Comparison of ENCODE assay signal across 1 cellular context in the genomic region with DNA sequence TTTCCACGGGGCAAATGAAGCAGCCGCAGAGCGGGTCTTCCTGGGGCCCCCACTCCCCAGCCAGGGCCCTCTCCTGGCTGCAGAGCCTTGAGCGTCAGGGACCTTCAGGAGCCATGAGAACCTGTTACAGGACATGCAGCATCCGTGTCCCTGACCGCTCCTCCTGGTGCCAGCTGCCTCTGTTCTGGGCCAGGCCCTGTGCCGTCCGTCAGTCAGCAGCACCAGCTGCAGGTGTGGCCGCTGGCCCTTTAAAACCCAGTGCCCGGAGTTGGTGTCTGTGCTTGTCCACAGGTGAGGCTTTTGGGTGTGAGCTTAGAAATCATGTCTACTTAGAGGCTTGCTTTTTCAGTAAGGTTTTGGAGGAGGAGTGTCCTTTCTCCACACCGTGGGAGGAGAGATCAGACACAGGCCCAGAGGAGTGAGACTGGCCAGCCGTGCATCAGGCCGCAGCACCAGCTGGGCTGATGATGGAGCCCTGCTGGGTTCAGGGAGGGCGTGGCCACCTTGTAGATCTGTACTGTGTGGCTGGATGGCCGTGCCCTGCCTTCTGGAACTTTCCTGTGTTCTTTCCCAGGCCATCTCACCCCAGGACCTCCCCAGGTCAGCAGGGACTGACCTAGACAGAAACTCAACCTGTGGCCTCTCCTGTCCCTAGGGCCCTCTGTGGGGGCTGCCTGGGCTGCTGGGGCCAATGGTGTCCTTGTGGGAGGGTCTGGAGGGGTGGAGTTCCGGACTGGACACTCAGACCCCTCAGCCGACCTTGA.
A peak's percentile ranks its signal among the peaks of the same experiment; 100 is the strongest.
TF ChIP-seq lines count a peak whose summit lies in the region.

No MANE protein-coding gene starts in this region.

TF ChIP-seq in HepG2, 621 proteins besides CTCF, POLR2A, EP300 and RAD21 (continued from another document and continues in another):
- TF ChIP-seq, protein P1, sequence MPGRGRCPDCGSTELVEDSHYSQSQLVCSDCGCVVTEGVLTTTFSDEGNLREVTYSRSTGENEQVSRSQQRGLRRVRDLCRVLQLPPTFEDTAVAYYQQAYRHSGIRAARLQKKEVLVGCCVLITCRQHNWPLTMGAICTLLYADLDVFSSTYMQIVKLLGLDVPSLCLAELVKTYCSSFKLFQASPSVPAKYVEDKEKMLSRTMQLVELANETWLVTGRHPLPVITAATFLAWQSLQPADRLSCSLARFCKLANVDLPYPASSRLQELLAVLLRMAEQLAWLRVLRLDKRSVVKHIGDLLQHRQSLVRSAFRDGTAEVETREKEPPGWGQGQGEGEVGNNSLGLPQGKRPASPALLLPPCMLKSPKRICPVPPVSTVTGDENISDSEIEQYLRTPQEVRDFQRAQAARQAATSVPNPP (CRISPR knock-in tag; IDR thresholded peaks at IDR 0.05): no peak
- TF ChIP-seq JUN (CRISPR knock-in tag; IDR thresholded peaks at IDR 0.05): no peak
- TF ChIP-seq, protein P2, sequence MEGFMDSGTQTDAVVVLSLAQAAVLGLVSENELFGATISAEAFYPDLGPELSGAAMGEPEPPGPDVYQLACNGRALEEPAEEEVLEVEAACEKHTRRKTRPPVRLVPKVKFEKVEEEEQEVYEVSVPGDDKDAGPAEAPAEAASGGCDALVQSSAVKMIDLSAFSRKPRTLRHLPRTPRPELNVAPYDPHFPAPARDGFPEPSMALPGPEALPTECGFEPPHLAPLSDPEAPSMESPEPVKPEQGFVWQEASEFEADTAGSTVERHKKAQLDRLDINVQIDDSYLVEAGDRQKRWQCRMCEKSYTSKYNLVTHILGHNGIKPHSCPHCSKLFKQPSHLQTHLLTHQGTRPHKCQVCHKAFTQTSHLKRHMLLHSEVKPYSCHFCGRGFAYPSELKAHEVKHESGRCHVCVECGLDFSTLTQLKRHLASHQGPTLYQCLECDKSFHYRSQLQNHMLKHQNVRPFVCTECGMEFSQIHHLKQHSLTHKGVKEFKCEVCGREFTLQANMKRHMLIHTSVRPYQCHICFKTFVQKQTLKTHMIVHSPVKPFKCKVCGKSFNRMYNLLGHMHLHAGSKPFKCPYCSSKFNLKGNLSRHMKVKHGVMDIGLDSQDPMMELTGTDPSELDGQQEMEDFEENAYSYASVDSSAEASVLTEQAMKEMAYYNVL (CRISPR knock-in tag; IDR thresholded peaks at IDR 0.05; ENCODE audit: borderline replicate concordance): no peak
- no peak for TF ChIP-seq ZKSCAN1 (IDR thresholded peaks at IDR 0.05; ENCODE audit: low read length)
- no peak for TF ChIP-seq ZNF816 (CRISPR knock-in tag; IDR thresholded peaks at IDR 0.05; ENCODE audit: borderline replicate concordance)
- no peak; the same call in none of the 2 replicates for TF ChIP-seq RARA (CRISPR knock-in tag; IDR thresholded peaks at IDR 0.05)
- TF ChIP-seq ZNF207 (IDR thresholded peaks at IDR 0.05; ENCODE audit: borderline replicate concordance): no peak
- TF ChIP-seq PCBP2 (optimal IDR thresholded peaks at IDR 0.05; ENCODE audit: low read depth, low read length, poor library complexity, severe bottlenecking): no peak
- TF ChIP-seq TAF15 (IDR thresholded peaks at IDR 0.05; ENCODE audit: low read depth, low read length, poor library complexity, severe bottlenecking): no peak
- TF ChIP-seq NONO (IDR thresholded peaks at IDR 0.05): no peak
- no peak for TF ChIP-seq NONO (CRISPR knock-in tag; conservative IDR thresholded peaks at IDR 0.05)
- no peak; the same call in 1 of the 2 replicates for TF ChIP-seq JUND (CRISPR knock-in tag; IDR thresholded peaks at IDR 0.05)
- 0 out of 2 replicates have a peak, but pooled peaks have one; percentile 9 for TF ChIP-seq HIVEP1 (CRISPR knock-in tag; IDR thresholded peaks at IDR 0.05)
- TF ChIP-seq AHR (CRISPR knock-in tag; IDR thresholded peaks at IDR 0.05): no peak
- TF ChIP-seq MIXL1 (CRISPR knock-in tag; IDR thresholded peaks at IDR 0.05): no peak
- TF ChIP-seq FOXO1 (CRISPR knock-in tag; IDR thresholded peaks at IDR 0.05): no peak
- TF ChIP-seq, protein P3, sequence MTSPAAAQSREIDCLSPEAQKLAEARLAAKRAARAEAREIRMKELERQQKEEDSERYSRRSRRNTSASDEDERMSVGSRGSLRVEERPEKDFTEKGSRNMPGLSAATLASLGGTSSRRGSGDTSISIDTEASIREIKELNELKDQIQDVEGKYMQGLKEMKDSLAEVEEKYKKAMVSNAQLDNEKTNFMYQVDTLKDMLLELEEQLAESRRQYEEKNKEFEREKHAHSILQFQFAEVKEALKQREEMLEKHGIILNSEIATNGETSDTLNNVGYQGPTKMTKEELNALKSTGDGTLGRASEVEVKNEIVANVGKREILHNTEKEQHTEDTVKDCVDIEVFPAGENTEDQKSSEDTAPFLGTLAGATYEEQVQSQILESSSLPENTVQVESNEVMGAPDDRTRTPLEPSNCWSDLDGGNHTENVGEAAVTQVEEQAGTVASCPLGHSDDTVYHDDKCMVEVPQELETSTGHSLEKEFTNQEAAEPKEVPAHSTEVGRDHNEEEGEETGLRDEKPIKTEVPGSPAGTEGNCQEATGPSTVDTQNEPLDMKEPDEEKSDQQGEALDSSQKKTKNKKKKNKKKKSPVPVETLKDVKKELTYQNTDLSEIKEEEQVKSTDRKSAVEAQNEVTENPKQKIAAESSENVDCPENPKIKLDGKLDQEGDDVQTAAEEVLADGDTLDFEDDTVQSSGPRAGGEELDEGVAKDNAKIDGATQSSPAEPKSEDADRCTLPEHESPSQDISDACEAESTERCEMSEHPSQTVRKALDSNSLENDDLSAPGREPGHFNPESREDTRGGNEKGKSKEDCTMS (CRISPR knock-in tag; conservative IDR thresholded peaks at IDR 0.05): no peak
- TF ChIP-seq, protein P4, sequence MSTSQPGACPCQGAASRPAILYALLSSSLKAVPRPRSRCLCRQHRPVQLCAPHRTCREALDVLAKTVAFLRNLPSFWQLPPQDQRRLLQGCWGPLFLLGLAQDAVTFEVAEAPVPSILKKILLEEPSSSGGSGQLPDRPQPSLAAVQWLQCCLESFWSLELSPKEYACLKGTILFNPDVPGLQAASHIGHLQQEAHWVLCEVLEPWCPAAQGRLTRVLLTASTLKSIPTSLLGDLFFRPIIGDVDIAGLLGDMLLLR (CRISPR knock-in tag; IDR thresholded peaks at IDR 0.05): no peak
- TF ChIP-seq ZNF335 (CRISPR knock-in tag; IDR thresholded peaks at IDR 0.05): no peak
- TF ChIP-seq, protein P5, sequence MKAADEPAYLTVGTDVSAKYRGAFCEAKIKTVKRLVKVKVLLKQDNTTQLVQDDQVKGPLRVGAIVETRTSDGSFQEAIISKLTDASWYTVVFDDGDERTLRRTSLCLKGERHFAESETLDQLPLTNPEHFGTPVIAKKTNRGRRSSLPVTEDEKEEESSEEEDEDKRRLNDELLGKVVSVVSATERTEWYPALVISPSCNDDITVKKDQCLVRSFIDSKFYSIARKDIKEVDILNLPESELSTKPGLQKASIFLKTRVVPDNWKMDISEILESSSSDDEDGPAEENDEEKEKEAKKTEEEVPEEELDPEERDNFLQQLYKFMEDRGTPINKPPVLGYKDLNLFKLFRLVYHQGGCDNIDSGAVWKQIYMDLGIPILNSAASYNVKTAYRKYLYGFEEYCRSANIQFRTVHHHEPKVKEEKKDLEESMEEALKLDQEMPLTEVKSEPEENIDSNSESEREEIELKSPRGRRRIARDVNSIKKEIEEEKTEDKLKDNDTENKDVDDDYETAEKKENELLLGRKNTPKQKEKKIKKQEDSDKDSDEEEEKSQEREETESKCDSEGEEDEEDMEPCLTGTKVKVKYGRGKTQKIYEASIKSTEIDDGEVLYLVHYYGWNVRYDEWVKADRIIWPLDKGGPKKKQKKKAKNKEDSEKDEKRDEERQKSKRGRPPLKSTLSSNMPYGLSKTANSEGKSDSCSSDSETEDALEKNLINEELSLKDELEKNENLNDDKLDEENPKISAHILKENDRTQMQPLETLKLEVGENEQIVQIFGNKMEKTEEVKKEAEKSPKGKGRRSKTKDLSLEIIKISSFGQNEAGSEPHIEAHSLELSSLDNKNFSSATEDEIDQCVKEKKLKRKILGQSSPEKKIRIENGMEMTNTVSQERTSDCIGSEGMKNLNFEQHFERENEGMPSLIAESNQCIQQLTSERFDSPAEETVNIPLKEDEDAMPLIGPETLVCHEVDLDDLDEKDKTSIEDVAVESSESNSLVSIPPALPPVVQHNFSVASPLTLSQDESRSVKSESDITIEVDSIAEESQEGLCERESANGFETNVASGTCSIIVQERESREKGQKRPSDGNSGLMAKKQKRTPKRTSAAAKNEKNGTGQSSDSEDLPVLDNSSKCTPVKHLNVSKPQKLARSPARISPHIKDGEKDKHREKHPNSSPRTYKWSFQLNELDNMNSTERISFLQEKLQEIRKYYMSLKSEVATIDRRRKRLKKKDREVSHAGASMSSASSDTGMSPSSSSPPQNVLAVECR (CRISPR knock-in tag; IDR thresholded peaks at IDR 0.05; ENCODE audit: borderline replicate concordance): no peak
- TF ChIP-seq, protein P6, sequence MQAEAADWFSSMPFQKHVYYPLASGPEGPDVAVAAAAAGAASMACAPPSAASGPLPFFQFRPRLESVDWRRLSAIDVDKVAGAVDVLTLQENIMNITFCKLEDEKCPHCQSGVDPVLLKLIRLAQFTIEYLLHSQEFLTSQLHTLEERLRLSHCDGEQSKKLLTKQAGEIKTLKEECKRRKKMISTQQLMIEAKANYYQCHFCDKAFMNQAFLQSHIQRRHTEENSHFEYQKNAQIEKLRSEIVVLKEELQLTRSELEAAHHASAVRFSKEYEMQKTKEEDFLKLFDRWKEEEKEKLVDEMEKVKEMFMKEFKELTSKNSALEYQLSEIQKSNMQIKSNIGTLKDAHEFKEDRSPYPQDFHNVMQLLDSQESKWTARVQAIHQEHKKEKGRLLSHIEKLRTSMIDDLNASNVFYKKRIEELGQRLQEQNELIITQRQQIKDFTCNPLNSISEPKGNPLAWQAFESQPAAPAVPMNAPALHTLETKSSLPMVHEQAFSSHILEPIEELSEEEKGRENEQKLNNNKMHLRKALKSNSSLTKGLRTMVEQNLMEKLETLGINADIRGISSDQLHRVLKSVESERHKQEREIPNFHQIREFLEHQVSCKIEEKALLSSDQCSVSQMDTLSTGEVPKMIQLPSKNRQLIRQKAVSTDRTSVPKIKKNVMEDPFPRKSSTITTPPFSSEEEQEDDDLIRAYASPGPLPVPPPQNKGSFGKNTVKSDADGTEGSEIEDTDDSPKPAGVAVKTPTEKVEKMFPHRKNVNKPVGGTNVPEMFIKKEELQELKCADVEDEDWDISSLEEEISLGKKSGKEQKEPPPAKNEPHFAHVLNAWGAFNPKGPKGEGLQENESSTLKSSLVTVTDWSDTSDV (CRISPR knock-in tag; IDR thresholded peaks at IDR 0.05): no peak
- no peak; the same call in 1 of the 2 replicates for TF ChIP-seq RCOR2 (CRISPR knock-in tag; IDR thresholded peaks at IDR 0.05)
- no peak for TF ChIP-seq SSRP1 (CRISPR knock-in tag; IDR thresholded peaks at IDR 0.05)
- TF ChIP-seq, protein P7, sequence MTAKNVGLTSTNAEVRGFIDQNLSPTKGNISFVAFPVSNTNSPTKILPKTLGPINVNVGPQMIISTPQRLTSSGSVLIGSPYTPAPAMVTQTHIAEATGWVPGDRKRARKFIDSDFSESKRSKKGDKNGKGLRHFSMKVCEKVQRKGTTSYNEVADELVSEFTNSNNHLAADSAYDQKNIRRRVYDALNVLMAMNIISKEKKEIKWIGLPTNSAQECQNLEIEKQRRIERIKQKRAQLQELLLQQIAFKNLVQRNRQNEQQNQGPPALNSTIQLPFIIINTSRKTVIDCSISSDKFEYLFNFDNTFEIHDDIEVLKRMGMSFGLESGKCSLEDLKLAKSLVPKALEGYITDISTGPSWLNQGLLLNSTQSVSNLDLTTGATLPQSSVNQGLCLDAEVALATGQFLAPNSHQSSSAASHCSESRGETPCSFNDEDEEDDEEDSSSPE (CRISPR knock-in tag; IDR thresholded peaks at IDR 0.05): no peak
- no peak for TF ChIP-seq TBL1XR1 (IDR thresholded peaks at IDR 0.05; ENCODE audit: borderline replicate concordance, low read length, partially characterized antibody)
- TF ChIP-seq, protein P8, sequence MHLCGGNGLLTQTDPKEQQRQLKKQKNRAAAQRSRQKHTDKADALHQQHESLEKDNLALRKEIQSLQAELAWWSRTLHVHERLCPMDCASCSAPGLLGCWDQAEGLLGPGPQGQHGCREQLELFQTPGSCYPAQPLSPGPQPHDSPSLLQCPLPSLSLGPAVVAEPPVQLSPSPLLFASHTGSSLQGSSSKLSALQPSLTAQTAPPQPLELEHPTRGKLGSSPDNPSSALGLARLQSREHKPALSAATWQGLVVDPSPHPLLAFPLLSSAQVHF (CRISPR knock-in tag; IDR thresholded peaks at IDR 0.05): no peak
- TF ChIP-seq, protein P9, sequence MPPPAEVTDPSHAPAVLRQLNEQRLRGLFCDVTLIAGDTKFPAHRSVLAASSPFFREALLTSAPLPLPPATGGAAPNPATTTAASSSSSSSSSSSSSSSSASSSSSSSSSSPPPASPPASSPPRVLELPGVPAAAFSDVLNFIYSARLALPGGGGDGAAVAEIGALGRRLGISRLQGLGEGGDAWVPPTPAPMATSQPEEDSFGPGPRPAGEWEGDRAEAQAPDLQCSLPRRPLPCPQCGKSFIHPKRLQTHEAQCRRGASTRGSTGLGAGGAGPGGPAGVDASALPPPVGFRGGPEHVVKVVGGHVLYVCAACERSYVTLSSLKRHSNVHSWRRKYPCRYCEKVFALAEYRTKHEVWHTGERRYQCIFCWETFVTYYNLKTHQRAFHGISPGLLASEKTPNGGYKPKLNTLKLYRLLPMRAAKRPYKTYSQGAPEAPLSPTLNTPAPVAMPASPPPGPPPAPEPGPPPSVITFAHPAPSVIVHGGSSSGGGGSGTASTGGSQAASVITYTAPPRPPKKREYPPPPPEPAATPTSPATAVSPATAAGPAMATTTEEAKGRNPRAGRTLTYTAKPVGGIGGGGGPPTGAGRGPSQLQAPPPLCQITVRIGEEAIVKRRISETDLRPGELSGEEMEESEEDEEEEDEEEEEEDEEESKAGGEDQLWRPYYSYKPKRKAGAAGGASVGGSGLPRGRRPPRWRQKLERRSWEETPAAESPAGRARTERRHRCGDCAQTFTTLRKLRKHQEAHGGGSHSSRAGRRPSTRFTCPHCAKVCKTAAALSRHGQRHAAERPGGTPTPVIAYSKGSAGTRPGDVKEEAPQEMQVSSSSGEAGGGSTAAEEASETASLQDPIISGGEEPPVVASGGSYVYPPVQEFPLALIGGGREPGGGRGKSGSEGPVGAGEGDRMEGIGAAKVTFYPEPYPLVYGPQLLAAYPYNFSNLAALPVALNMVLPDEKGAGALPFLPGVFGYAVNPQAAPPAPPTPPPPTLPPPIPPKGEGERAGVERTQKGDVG (CRISPR knock-in tag; IDR thresholded peaks at IDR 0.05; ENCODE audit: borderline replicate concordance): no peak
- no peak; the same call in 1 of the 2 replicates for TF ChIP-seq ARHGAP35 (CRISPR knock-in tag; IDR thresholded peaks at IDR 0.05; ENCODE audit: borderline replicate concordance)
- TF ChIP-seq TCF12 (IDR thresholded peaks at IDR 0.05): no peak
- no peak for TF ChIP-seq TCF12 (CRISPR knock-in tag; IDR thresholded peaks at IDR 0.05)
- TF ChIP-seq, protein P10, sequence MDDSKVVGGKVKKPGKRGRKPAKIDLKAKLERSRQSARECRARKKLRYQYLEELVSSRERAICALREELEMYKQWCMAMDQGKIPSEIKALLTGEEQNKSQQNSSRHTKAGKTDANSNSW (CRISPR knock-in tag; IDR thresholded peaks at IDR 0.05; ENCODE audit: borderline replicate concordance): no peak
- TF ChIP-seq, protein P11, sequence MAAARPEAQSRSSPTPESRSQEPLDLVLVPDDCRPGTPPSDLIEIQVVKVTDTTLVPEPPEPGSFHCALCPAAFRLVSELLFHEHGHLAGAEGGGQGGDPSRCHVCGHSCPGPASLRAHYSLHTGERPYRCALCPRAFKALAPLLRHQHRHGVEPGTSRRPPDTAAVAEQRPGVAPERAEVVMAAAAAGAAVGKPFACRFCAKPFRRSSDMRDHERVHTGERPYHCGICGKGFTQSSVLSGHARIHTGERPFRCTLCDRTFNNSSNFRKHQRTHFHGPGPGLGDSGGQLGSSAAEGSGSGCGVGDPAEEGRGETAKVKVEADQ (CRISPR knock-in tag; IDR thresholded peaks at IDR 0.05; ENCODE audit: borderline replicate concordance): no peak
- TF ChIP-seq IKZF4 (CRISPR knock-in tag; IDR thresholded peaks at IDR 0.05; ENCODE audit: borderline replicate concordance, low read depth, not compliant biosample characterization): no peak
- no peak for TF ChIP-seq ZNF234 (CRISPR knock-in tag; conservative IDR thresholded peaks at IDR 0.05)
